Comparison of ENCODE assay signal across 10 cellular contexts in the genomic region with DNA sequence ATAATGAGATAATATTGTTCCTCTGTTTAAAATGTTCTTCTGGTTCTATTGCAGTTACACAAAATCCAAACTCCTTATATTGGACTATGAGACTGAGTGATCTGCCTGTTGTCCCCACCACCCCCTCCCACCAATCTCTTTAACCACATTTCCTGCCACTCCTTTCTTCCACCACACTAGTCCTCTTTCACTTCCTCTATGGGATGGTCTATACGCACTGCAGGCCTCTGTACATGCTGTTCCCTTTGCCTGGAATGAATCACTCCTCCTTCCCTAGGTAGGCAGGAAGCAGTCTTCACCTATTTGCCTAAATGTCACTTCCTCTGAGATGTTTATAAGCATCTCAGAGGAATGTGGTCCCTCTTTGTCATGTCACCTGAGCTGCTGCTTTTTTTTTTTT. TPM values are rescaled to one million over a fixed set of nuclear protein-coding genes. Genes with fewer than 3 reads are reported as not detected.
A peak's percentile ranks its signal among the peaks of the same experiment; 100 is the strongest.
DNase-seq lines count a peak whose midpoint lies in the region; ATAC-seq and TF ChIP-seq lines count a peak whose summit lies in the region.
"Had no signal": no experiment of that assay in that cellular context is flagged by ENCODE, and none has a peak within 500 bp of the region (broad histone marks: within the 10 kb centered on the region; RNA-seq: fewer than 3 reads in every experiment).

No MANE protein-coding gene starts in this region.

- peaks cover 29% of the 10 kb centered on the region for H3K79me1 ChIP-seq in mesendoderm (ENCODE audit: low read length)

- DNase-seq in Ammon's horn (ENCODE audit: low spot score) (peak; percentile 67), SKM-1 treated with dmso at 0.1 percent for 144 hours (lab: John Stamatoyannopoulos, UW; ENCODE audit: unreplicated experiment) (peak; percentile 79), fibroblast of mammary gland (ENCODE audit: low read depth) (peak; percentile 53), NCI-H774 (lab: John Stamatoyannopoulos, UW) (no peak), NCI-H1694 (lab: John Stamatoyannopoulos, UW) (no peak), mesendoderm (no peak)
- DNase-seq: DMS79, NCI-H524 treated with DMSO at 0.1 percent for 48 hours had no signal

- no peak overlapping the region for H3K9ac ChIP-seq in mesendoderm (ENCODE audit: low read length)

- H3K56ac ChIP-seq in mesendoderm (ENCODE audit: low read length), result no peak overlapping the region

- no peak overlapping the region for H3K4ac ChIP-seq in mesendoderm (ENCODE audit: low read depth, low read length)

- no peak overlapping the region for H3K4me2 ChIP-seq in mesendoderm (ENCODE audit: low read length)

- ATAC-seq in GM21825 (IDR thresholded peaks at IDR 0.05; ENCODE audit: unreplicated experiment) (peak; percentile 28), GM19467 (IDR thresholded peaks at IDR 0.05; ENCODE audit: unreplicated experiment) (no peak)

- no peak overlapping the region for H2BK5ac ChIP-seq in mesendoderm (ENCODE audit: low read length)

- no peak overlapping the region for H4K8ac ChIP-seq in mesendoderm (ENCODE audit: low read depth, low read length)

- no peak overlapping the region for H3K27ac ChIP-seq in mesendoderm (ENCODE audit: low read depth, low read length)

- peaks cover 3% of the 10 kb centered on the region for H3K4me1 ChIP-seq in mesendoderm (ENCODE audit: control insufficient read depth, low read depth, low read length)

- H3K4me3 ChIP-seq in fibroblast of mammary gland (ENCODE audit: control insufficient read depth, low read depth, low read length) (no peak overlapping the region), mesendoderm (ENCODE audit: low read length) (no peak overlapping the region)

- no peak for TF ChIP-seq CTCF in fibroblast of mammary gland (conservative IDR thresholded peaks at IDR 0.05; ENCODE audit: control insufficient read depth, insufficient read depth, low read depth, low read length)

- H3K27me3 ChIP-seq in mesendoderm (ENCODE audit: insufficient read depth, low read length, poor library complexity), result no peaks in the 10 kb centered on the region

- H2BK120ac ChIP-seq in mesendoderm (ENCODE audit: low read depth, low read length), result no peak overlapping the region

- no CpG with 5 or more reads among the region's 1 CpG for WGBS in mesendoderm (ENCODE audit: extremely low coverage, insufficient coverage, low lambda C conversion rate)

- H3K36me3 ChIP-seq in mesendoderm (ENCODE audit: control insufficient read depth, insufficient read depth, low read length), result no peaks in the 10 kb centered on the region

- peaks cover 73% of the 10 kb centered on the region for H3K79me2 ChIP-seq in mesendoderm (ENCODE audit: control insufficient read depth, insufficient read depth, low read length)

- H2AK5ac ChIP-seq in mesendoderm (ENCODE audit: low read length), result no peak overlapping the region

- H2BK15ac ChIP-seq in mesendoderm (replicated peaks; ENCODE audit: low read depth), result no peak overlapping the region

- no peak overlapping the region for H3K23ac ChIP-seq in mesendoderm (ENCODE audit: low read length)

- H4K5ac ChIP-seq in mesendoderm (ENCODE audit: low read length), result no peak overlapping the region

- no peak overlapping the region for H3K18ac ChIP-seq in mesendoderm (ENCODE audit: low read length)

RNA-seq across cellular contexts. Expression of gene MAP2K1, which starts 4.0 kb away (rescaled TPM):
- polyA plus RNA-seq in mesendoderm (2013, experiment 1 of 2), result 29.3 TPM
- 29.3 TPM for polyA plus RNA-seq in mesendoderm (2013, experiment 2 of 2)

RNA-seq across cellular contexts. Expression of gene TIPIN, which starts 34.2 kb away (rescaled TPM):
- polyA plus RNA-seq in mesendoderm (2013, experiment 1 of 2), result 31.4 TPM
- polyA plus RNA-seq in mesendoderm (2013, experiment 2 of 2), result 31.9 TPM

Comparison
In these comparisons a context has a peak if more than half of its experiments do, and no peak if none do; other contexts are left out.
1. DNase-seq: peak in Ammon's horn (single experiment), SKM-1 treated with dmso at 0.1 percent for 144 hours (single experiment) and fibroblast of mammary gland (single experiment); none in NCI-H774 (single experiment), NCI-H1694 (single experiment) and mesendoderm (single experiment).